9 cellular contexts compared by ENCODE assay signal in genomic region chr4:88526221-88526815, GRCh38. TPM values are rescaled to one million over a fixed set of nuclear protein-coding genes. Genes with fewer than 3 reads are reported as not detected.
DNase-seq lines count a peak whose midpoint lies in the region; ATAC-seq, FAIRE-seq and TF ChIP-seq lines count a peak whose summit lies in the region.
"Had no signal": no experiment of that assay in that cellular context is flagged by ENCODE, and none has a peak within 500 bp of the region (broad histone marks: within the 10 kb centered on the region; RNA-seq: fewer than 3 reads in every experiment).

No MANE protein-coding gene starts in this region.

- H3K9me1 ChIP-seq in endothelial cell of umbilical vein (replicated peaks; ENCODE audit: control insufficient read depth, extremely low read depth, insufficient read depth, low read length), result no peaks in the 10 kb centered on the region

- H3K4me2 ChIP-seq in OCI-LY3 (ENCODE audit: low read length) (no peak overlapping the region), endothelial cell of umbilical vein (ENCODE audit: insufficient read depth, low read length) (no peak overlapping the region)

- dilution Hi-C loops in endothelial cell of umbilical vein (cut with MboI; ENCODE audit: extremely low pct_ligation_motif_present, low sequenced_read_pairs), result no loop called here

- H3K4me1 ChIP-seq in OCI-LY3 (ENCODE audit: low read length), result peaks cover 31% of the 10 kb centered on the region
- H3K4me1 ChIP-seq in endothelial cell of umbilical vein (ENCODE audit: control insufficient read depth, extremely low read depth, insufficient read depth, low read length), result peaks cover 16% of the 10 kb centered on the region

- H3K9ac ChIP-seq in OCI-LY3 (ENCODE audit: low read length) (no peak overlapping the region), endothelial cell of umbilical vein (replicated peaks; ENCODE audit: extremely low read depth, insufficient read depth, low read length) (no peak overlapping the region)

- intact Hi-C loops in endothelial cell of umbilical vein (cut with micrococcal nuclease), result loop anchor here (5.0 kb wide), 1 partner anchor 266 kb away; no protein-coding TSS in a partner anchor

- H3K9me3 ChIP-seq in OCI-LY3 (ENCODE audit: insufficient read depth, low read length), result no peaks in the 10 kb centered on the region
- H3K9me3 ChIP-seq in endothelial cell of umbilical vein (replicated peaks; ENCODE audit: control insufficient read depth, insufficient read depth, low read length), result no peaks in the 10 kb centered on the region

- H3K36me3 ChIP-seq in OCI-LY3 (replicated peaks; ENCODE audit: low read depth, low read length) (no peaks in the 10 kb centered on the region), endothelial cell of umbilical vein (ENCODE audit: control insufficient read depth in 2 of 2, extremely low read depth in 1 of 2, insufficient read depth in 2 of 2, low read length in 2 of 2) (peaks cover 0 to under 1% of the 10 kb centered on the region in 2 experiments)

- H3K27ac ChIP-seq in OCI-LY3 (ENCODE audit: low read length), result no peak overlapping the region
- no peak overlapping the region for H3K27ac ChIP-seq in endothelial cell of umbilical vein (ENCODE audit: insufficient read depth, low read depth, low read length)

- BruUV-seq in endothelial cell of umbilical vein (replicated peaks; lab: Mats Ljungman, UMichigan), result no TSS peak

- H3K27me3 Mint-ChIP-seq in activated naive CD8-positive, alpha-beta T cell, result no peaks in the 10 kb centered on the region
- no peaks in the 10 kb centered on the region for H3K27me3 Mint-ChIP-seq in activated naive CD8-positive, alpha-beta T cell treated with anti-CD3 and anti-CD28 coated beads for 36 hours
- no peaks in the 10 kb centered on the region for H3K27me3 Mint-ChIP-seq in stimulated activated naive CD8-positive, alpha-beta T cell treated with anti-CD3 and anti-CD28 coated beads, Interleukin-15, amount 100 ng/mL, for 72 hours
- H3K27me3 Mint-ChIP-seq in nephron progenitor cell (ENCODE audit: low read depth, poor library complexity), result peaks cover 4% of the 10 kb centered on the region

- no peak overlapping the region for H2AFZ ChIP-seq in OCI-LY3 (ENCODE audit: low read depth, low read length)
- no peak overlapping the region for H2AFZ ChIP-seq in endothelial cell of umbilical vein (ENCODE audit: low read depth, low read length)

- TF ChIP-seq POLR2A in endothelial cell of umbilical vein (IDR thresholded peaks at IDR 0.05; ENCODE audit: low read depth, low read length), result no peak

- no peaks in the 10 kb centered on the region for H3K36me3 Mint-ChIP-seq in activated naive CD8-positive, alpha-beta T cell
- peaks cover 6% of the 10 kb centered on the region for H3K36me3 Mint-ChIP-seq in activated naive CD8-positive, alpha-beta T cell treated with anti-CD3 and anti-CD28 coated beads for 36 hours
- peaks cover 2% of the 10 kb centered on the region for H3K36me3 Mint-ChIP-seq in nephron progenitor cell (ENCODE audit: low read depth)

- H4K20me1 ChIP-seq in OCI-LY3 (ENCODE audit: insufficient read depth, low read length) (peaks cover 7% of the 10 kb centered on the region), endothelial cell of umbilical vein (replicated peaks; ENCODE audit: control insufficient read depth, extremely low read depth, insufficient read depth, low read length) (no peaks in the 10 kb centered on the region)

- peaks cover 30% of the 10 kb centered on the region for H3K79me2 ChIP-seq in OCI-LY3 (ENCODE audit: low read length)
- H3K79me2 ChIP-seq in endothelial cell of umbilical vein (ENCODE audit: control insufficient read depth, insufficient read depth, low read length), result peaks cover 26% of the 10 kb centered on the region

- peak overlapping the region; percentile 57 for H3K4me3 Mint-ChIP-seq in activated naive CD8-positive, alpha-beta T cell
- no peak overlapping the region for H3K4me3 Mint-ChIP-seq in activated naive CD8-positive, alpha-beta T cell treated with anti-CD3 and anti-CD28 coated beads for 36 hours
- H3K4me3 Mint-ChIP-seq in stimulated activated naive CD8-positive, alpha-beta T cell treated with anti-CD3 and anti-CD28 coated beads, Interleukin-15, amount 100 ng/mL, for 72 hours, result no peak overlapping the region
- H3K4me3 Mint-ChIP-seq in nephron progenitor cell, result no peak overlapping the region

- no peak overlapping the region for H3K4me3 ChIP-seq in OCI-LY3 (ENCODE audit: low read length)
- no peak overlapping the region for H3K4me3 ChIP-seq in endothelial cell of umbilical vein (replicated peaks in 1 of 3; ENCODE audit: insufficient read depth in 1 of 3, low read depth in 1 of 3, low read length in 3 of 3)

- peak; percentile 82 for FAIRE-seq in endothelial cell of umbilical vein (lab: Jason Lieb, UNC)

- CTCF ChIA-PET in endothelial cell of umbilical vein (lab: Charles Lee), result interaction anchor here (0.7 to 6.8 kb wide), 14 partner anchors 11 to 499 kb away, joined by 3 to 72 read pairs (median 5); partner anchors contain the start of gene HERC3

- ATAC-seq in GM21528 (IDR thresholded peaks at IDR 0.05; ENCODE audit: low FRiP score, unreplicated experiment), result no peak
- no peak for ATAC-seq in stimulated activated naive CD8-positive, alpha-beta T cell treated with anti-CD3 and anti-CD28 coated beads, Interleukin-15, amount 100 ng/mL, for 72 hours

- TF ChIP-seq CTCF in OCI-LY3 (IDR thresholded peaks at IDR 0.05; ENCODE audit: low read depth, low read length), result peak; percentile 58
- peak in 1 of 2 donors; percentile 1 for TF ChIP-seq CTCF in endothelial cell of umbilical vein (IDR thresholded peaks at IDR 0.05; ENCODE audit: extremely low read depth in 1 of 2, insufficient read depth in 1 of 2, low read depth in 1 of 2, low read length in 2 of 2)
- TF ChIP-seq CTCF in nephron progenitor cell (IDR thresholded peaks at IDR 0.05), result no peak

- no peaks in the 10 kb centered on the region for H3K9me3 Mint-ChIP-seq in activated naive CD8-positive, alpha-beta T cell (ENCODE audit: low read depth)
- H3K9me3 Mint-ChIP-seq in activated naive CD8-positive, alpha-beta T cell treated with anti-CD3 and anti-CD28 coated beads for 36 hours, result no peaks in the 10 kb centered on the region
- no peaks in the 10 kb centered on the region for H3K9me3 Mint-ChIP-seq in stimulated activated naive CD8-positive, alpha-beta T cell treated with anti-CD3 and anti-CD28 coated beads, Interleukin-15, amount 100 ng/mL, for 72 hours
- no peaks in the 10 kb centered on the region for H3K9me3 Mint-ChIP-seq in nephron progenitor cell

- POLR2A ChIA-PET in endothelial cell of umbilical vein (lab: Charles Lee), result interaction anchor here (0.7 kb wide), 1 partner anchor 307 kb away, joined by 4 read pairs; no protein-coding TSS in a partner anchor

- no peak for DNase-seq in activated naive CD8-positive, alpha-beta T cell treated with anti-CD3 and anti-CD28 coated beads for 36 hours
- DNase-seq in endothelial cell of umbilical vein (ENCODE audit: low read depth, low spot score) (peak; percentile 15), superior temporal gyrus (ENCODE audit: extremely low spot score) (peak; percentile 76), nephron progenitor cell (no peak)
- no peak for DNase-seq in stimulated activated naive CD8-positive, alpha-beta T cell treated with anti-CD3 and anti-CD28 coated beads, Interleukin-15, amount 100 ng/mL, for 72 hours
- DNase-seq: NCI-H146 had no signal

- peaks cover 32% of the 10 kb centered on the region for H3K4me1 Mint-ChIP-seq in activated naive CD8-positive, alpha-beta T cell (ENCODE audit: low read depth)
- peaks cover 30% of the 10 kb centered on the region for H3K4me1 Mint-ChIP-seq in activated naive CD8-positive, alpha-beta T cell treated with anti-CD3 and anti-CD28 coated beads for 36 hours
- peaks cover 43% of the 10 kb centered on the region for H3K4me1 Mint-ChIP-seq in stimulated activated naive CD8-positive, alpha-beta T cell treated with anti-CD3 and anti-CD28 coated beads, Interleukin-15, amount 100 ng/mL, for 72 hours
- peaks cover 33% of the 10 kb centered on the region for H3K4me1 Mint-ChIP-seq in nephron progenitor cell

- H3K27ac Mint-ChIP-seq in activated naive CD8-positive, alpha-beta T cell, result no peak overlapping the region
- no peak overlapping the region for H3K27ac Mint-ChIP-seq in activated naive CD8-positive, alpha-beta T cell treated with anti-CD3 and anti-CD28 coated beads for 36 hours
- no peak overlapping the region for H3K27ac Mint-ChIP-seq in stimulated activated naive CD8-positive, alpha-beta T cell treated with anti-CD3 and anti-CD28 coated beads, Interleukin-15, amount 100 ng/mL, for 72 hours
- H3K27ac Mint-ChIP-seq in nephron progenitor cell, result no peak overlapping the region

- H3K27me3 ChIP-seq in OCI-LY3 (ENCODE audit: low read depth, low read length), result no peaks in the 10 kb centered on the region
- no peaks in the 10 kb centered on the region for H3K27me3 ChIP-seq in endothelial cell of umbilical vein (ENCODE audit: control insufficient read depth in 2 of 2, insufficient read depth in 2 of 2, low read length in 2 of 2)

TF ChIP-seq in endothelial cell of umbilical vein, 7 proteins besides CTCF, POLR2A, EP300 and RAD21:
- peak; percentile 7 for TF ChIP-seq FOS (IDR thresholded peaks at IDR 0.05; ENCODE audit: borderline replicate concordance, insufficient read depth, low read length)
- no peak for TF ChIP-seq JUN (IDR thresholded peaks at IDR 0.05; ENCODE audit: borderline replicate concordance, insufficient read depth, insufficient read length, low read depth)
- TF ChIP-seq MAX (IDR thresholded peaks at IDR 0.05; ENCODE audit: insufficient read depth, insufficient read length), result no peak
- TF ChIP-seq GATA2 (IDR thresholded peaks at IDR 0.05; ENCODE audit: insufficient read depth, insufficient read length, low read depth, low read length), result peak; percentile 53

RNA-seq across cellular contexts. Expression of gene PYURF, which starts 2.7 kb away (rescaled TPM):
- total RNA-seq in activated naive CD8-positive, alpha-beta T cell treated with anti-CD3 and anti-CD28 coated beads for 36 hours, result 10 to 100 TPM; 64.3 to 66.4 TPM
- total RNA-seq in endothelial cell of umbilical vein, result 79.7 and 81.8 TPM in 2 replicates
- polyA plus RNA-seq in endothelial cell of umbilical vein, result 45.0 and 59.1 TPM in 2 replicates
- polyA plus RNA-seq in endothelial cell of umbilical vein (2011; cell fraction: cytosol; rRNA removed), result 48.0 and 48.6 TPM in 2 replicates
- 13.5 and 20.1 TPM in 2 replicates for polyA plus RNA-seq in endothelial cell of umbilical vein (2011; cell fraction: nucleus; rRNA removed)
- 82.9 and 119 TPM in 2 replicates for polyA plus RNA-seq in endothelial cell of umbilical vein (2012)
- polyA minus RNA-seq in endothelial cell of umbilical vein, result 24.0 and 27.8 TPM in 2 replicates
- polyA minus RNA-seq in endothelial cell of umbilical vein (2011; cell fraction: cytosol; rRNA and poly(A)+ RNA removed), result 16.6 TPM
- polyA minus RNA-seq in endothelial cell of umbilical vein (2011; cell fraction: nucleus; rRNA and poly(A)+ RNA removed), result 6.7 and 8.7 TPM in 2 replicates

Comparison
In these comparisons a context has a peak if more than half of its experiments do, and no peak if none do; other contexts are left out.
1. DNase-seq: peak in endothelial cell of umbilical vein (single experiment) and superior temporal gyrus (single experiment); none in activated naive CD8-positive, alpha-beta T cell treated with anti-CD3 and anti-CD28 coated beads for 36 hours (single experiment), stimulated activated naive CD8-positive, alpha-beta T cell treated with anti-CD3 and anti-CD28 coated beads, Interleukin-15, amount 100 ng/mL, for 72 hours (0 of 2) and nephron progenitor cell (single experiment).